In genomic region chr6:131134950-131135243, GRCh38 we compare ENCODE assay signal across 8 cellular contexts. TPM values are rescaled to one million over a fixed set of nuclear protein-coding genes. Genes with fewer than 3 reads are reported as not detected.
DNase-seq lines count a peak whose midpoint lies in the region; ATAC-seq and TF ChIP-seq lines count a peak whose summit lies in the region.

No MANE protein-coding gene starts in this region.

- H3K4me3 Mint-ChIP-seq in Calu3 (ENCODE audit: low read depth, unreplicated experiment): peak overlapping the region; percentile 81

- WGBS in esophagus, 2 donors: 5 to 6% methylated on average over 4 of the region's 4 CpGs

- no peaks in the 10 kb centered on the region for H3K27me3 Mint-ChIP-seq in Calu3 (ENCODE audit: unreplicated experiment)

- CTCF ChIA-PET in Calu3 (lab: Charles Lee): no interaction called here

- intact Hi-C loops in Calu3 (cut with micrococcal nuclease; ENCODE audit: unreplicated experiment): loop anchor here (5.0 kb wide), 1 partner anchor 37 kb away; no protein-coding TSS in a partner anchor

- H3K27ac Mint-ChIP-seq in Calu3 (ENCODE audit: unreplicated experiment): no peak overlapping the region

- peaks cover 25% of the 10 kb centered on the region for H3K36me3 Mint-ChIP-seq in Calu3 (ENCODE audit: insufficient read depth, unreplicated experiment)

- H3K27ac ChIP-seq in RWPE2 (ENCODE audit: poor library complexity, severe bottlenecking) (peak overlapping the region; percentile 39), esophagus (ENCODE audit: low read depth in 2 of 2, low read length in 1 of 2) (peak overlapping the region; percentile 89 to 95), parathyroid adenoma (peak overlapping the region; percentile 83)

- no peaks in the 10 kb centered on the region for H3K9me3 Mint-ChIP-seq in Calu3 (ENCODE audit: low read depth, unreplicated experiment)

- no peaks in the 10 kb centered on the region for H3K79me2 ChIP-seq in parathyroid adenoma

- TF ChIP-seq CTCF in Calu3 (IDR thresholded peaks at IDR 0.05; ENCODE audit: unreplicated experiment) (no peak), RWPE2 (IDR thresholded peaks at IDR 0.05; ENCODE audit: poor library complexity, severe bottlenecking) (no peak), parathyroid adenoma (IDR thresholded peaks at IDR 0.05) (no peak)

- peak overlapping the region; percentile 79 for H2AFZ ChIP-seq in parathyroid adenoma

- DNase-seq in Calu3 (no peak), RWPE2 (ENCODE audit: low spot score) (no peak), NCI-H2107 (lab: John Stamatoyannopoulos, UW) (no peak), inferior parietal cortex (ENCODE audit: extremely low spot score) (no peak), NCI-H345 (lab: John Stamatoyannopoulos, UW) (no peak)

- ATAC-seq in RWPE2 (ENCODE audit: low read depth) (no peak), HG03565 (IDR thresholded peaks at IDR 0.05; ENCODE audit: unreplicated experiment) (no peak)

- no peaks in the 10 kb centered on the region for H3K27me3 ChIP-seq in RWPE2 (ENCODE audit: insufficient read depth, poor library complexity, severe bottlenecking)
- no peaks in the 10 kb centered on the region for H3K27me3 ChIP-seq in esophagus (ENCODE audit: control insufficient read depth in 1 of 2, insufficient read depth in 2 of 2, low read length in 2 of 2)
- H3K27me3 ChIP-seq in parathyroid adenoma (ENCODE audit: control insufficient read depth, insufficient read depth, low read length): no peaks in the 10 kb centered on the region

- no TSS peak for BruUV-seq in Calu3 (replicated peaks; lab: Mats Ljungman, UMichigan)

- H3K9ac ChIP-seq in parathyroid adenoma: peak overlapping the region; percentile 65

- H3K9me3 ChIP-seq in RWPE2 (ENCODE audit: severe bottlenecking): no peaks in the 10 kb centered on the region
- H3K9me3 ChIP-seq in esophagus (ENCODE audit: control insufficient read depth in 2 of 2, insufficient read depth in 1 of 2, low read depth in 1 of 2, low read length in 1 of 2): no peaks in the 10 kb centered on the region
- H3K9me3 ChIP-seq in parathyroid adenoma (ENCODE audit: control insufficient read depth, low read length): no peaks in the 10 kb centered on the region

- peak overlapping the region; percentile 86 for H3K4me2 ChIP-seq in parathyroid adenoma (ENCODE audit: low read length)

- no peaks in the 10 kb centered on the region for H3K36me3 ChIP-seq in RWPE2 (ENCODE audit: low read depth)
- H3K36me3 ChIP-seq in esophagus (ENCODE audit: control insufficient read depth in 2 of 2, insufficient read depth in 2 of 2, low read length in 1 of 2): no peaks in the 10 kb centered on the region
- H3K36me3 ChIP-seq in parathyroid adenoma (ENCODE audit: control insufficient read depth, insufficient read depth, low read length): no peaks in the 10 kb centered on the region

- peaks cover 20% of the 10 kb centered on the region for H3K4me1 Mint-ChIP-seq in Calu3 (ENCODE audit: low read depth, unreplicated experiment)

- H3K4me1 ChIP-seq in RWPE2 (ENCODE audit: insufficient read depth, poor library complexity, severe bottlenecking): peaks cover 4% of the 10 kb centered on the region
- no peaks in the 10 kb centered on the region for H3K4me1 ChIP-seq in esophagus (ENCODE audit: control insufficient read depth in 2 of 2, insufficient read depth in 2 of 2, low read length in 1 of 2)
- peaks cover 6% of the 10 kb centered on the region for H3K4me1 ChIP-seq in parathyroid adenoma

- H3K4me3 ChIP-seq in RWPE2 (ENCODE audit: severe bottlenecking) (peak overlapping the region; percentile 75), esophagus (ENCODE audit: low read depth in 1 of 2, low read length in 2 of 2) (peak overlapping the region; percentile 77 to 88), parathyroid adenoma (ENCODE audit: low read depth, low read length) (peak overlapping the region; percentile 67)

RNA-seq across cellular contexts. Expression of gene AKAP7, which starts 0.4 kb away (rescaled TPM):
- 6.7 and 7.7 TPM in 2 replicates for total RNA-seq in Calu3 (2022)
- polyA plus RNA-seq in esophagus: 1 to 10 TPM; 2.3 to 2.6 TPM

Comparison
In these comparisons a context has a peak if more than half of its experiments do, and no peak if none do; other contexts are left out.
1. H3K27ac ChIP-seq: peak in every context shown above with its lines; median percentile 92 in esophagus; 83 in parathyroid adenoma; 39 in RWPE2.